In genomic region chr14:34086358-34086757, GRCh38 we compare ENCODE assay signal across 25 cellular contexts.
"Had no signal": no experiment of that assay in that cellular context is flagged by ENCODE, and none has a peak within 500 bp of the region (broad histone marks: within the 10 kb centered on the region; RNA-seq: fewer than 3 reads in every experiment).

No MANE protein-coding gene starts in this region.

- DNase-seq: activated CD4-positive, alpha-beta memory T cell treated with anti-CD3 and anti-CD28 coated beads for 36 hours; activated CD4-positive, alpha-beta T cell treated with anti-CD3 and anti-CD28 coated beads for 1 hour; activated CD4-positive, alpha-beta T cell treated with anti-CD3 and anti-CD28 coated beads, Interleukin-2, amount 10 ng/mL, durations not matched to agents 24 days and 14 days; activated CD8-positive, alpha-beta memory T cell treated with anti-CD3 and anti-CD28 coated beads, Interleukin-2, amount 10 ng/mL, durations not matched to agents 7 days and 5 days; activated CD8-positive, alpha-beta memory T cell treated with anti-CD3 and anti-CD28 coated beads, Interleukin-2, amount 50 U/mL, for 4 hours; activated CD8-positive, alpha-beta T cell treated with anti-CD3 and anti-CD28 coated beads, Interleukin-2, amount 10 ng/mL, durations not matched to agents 7 days and 5 days; activated gamma-delta T cell; activated naive CD4-positive, alpha-beta T cell; activated naive CD4-positive, alpha-beta T cell treated with anti-CD3 and anti-CD28 coated beads, Interleukin-2, amount 10 ng/mL, durations not matched to agents 7 days and 5 days; activated naive CD8-positive, alpha-beta T cell treated with anti-CD3 and anti-CD28 coated beads, Interleukin-2, amount 10 ng/mL, durations not matched to agents 7 days and 5 days; activated T-cell treated with anti-CD3 and anti-CD28 coated beads, Interleukin-2, amount 50 U/mL, for 1 hour; activated T-cell treated with anti-CD3 and anti-CD28 coated beads, Interleukin-2, amount 50 U/mL, for 48 hours; central memory CD4-positive, alpha-beta T cell; cerebellar nuclear complex; colonic mucosa; effector memory CD4-positive, alpha-beta T cell; endodermal cell; foreskin fibroblast; head of caudate nucleus; T-helper 2 cell had no signal

- H3K27ac ChIP-seq: ascending aorta, breast epithelium, cardiac muscle cell, colonic mucosa had no signal

- ATAC-seq: activated CD8-positive, alpha-beta memory T cell treated with anti-CD3 and anti-CD28 coated beads, Interleukin-2, amount 10 ng/mL, durations not matched to agents 7 days and 5 days; activated CD8-positive, alpha-beta T cell treated with anti-CD3 and anti-CD28 coated beads, Interleukin-2, amount 10 ng/mL, durations not matched to agents 7 days and 5 days; esophagus mucosa; WTC11 had no signal
